10 cellular contexts compared by ENCODE assay signal in the genomic region with DNA sequence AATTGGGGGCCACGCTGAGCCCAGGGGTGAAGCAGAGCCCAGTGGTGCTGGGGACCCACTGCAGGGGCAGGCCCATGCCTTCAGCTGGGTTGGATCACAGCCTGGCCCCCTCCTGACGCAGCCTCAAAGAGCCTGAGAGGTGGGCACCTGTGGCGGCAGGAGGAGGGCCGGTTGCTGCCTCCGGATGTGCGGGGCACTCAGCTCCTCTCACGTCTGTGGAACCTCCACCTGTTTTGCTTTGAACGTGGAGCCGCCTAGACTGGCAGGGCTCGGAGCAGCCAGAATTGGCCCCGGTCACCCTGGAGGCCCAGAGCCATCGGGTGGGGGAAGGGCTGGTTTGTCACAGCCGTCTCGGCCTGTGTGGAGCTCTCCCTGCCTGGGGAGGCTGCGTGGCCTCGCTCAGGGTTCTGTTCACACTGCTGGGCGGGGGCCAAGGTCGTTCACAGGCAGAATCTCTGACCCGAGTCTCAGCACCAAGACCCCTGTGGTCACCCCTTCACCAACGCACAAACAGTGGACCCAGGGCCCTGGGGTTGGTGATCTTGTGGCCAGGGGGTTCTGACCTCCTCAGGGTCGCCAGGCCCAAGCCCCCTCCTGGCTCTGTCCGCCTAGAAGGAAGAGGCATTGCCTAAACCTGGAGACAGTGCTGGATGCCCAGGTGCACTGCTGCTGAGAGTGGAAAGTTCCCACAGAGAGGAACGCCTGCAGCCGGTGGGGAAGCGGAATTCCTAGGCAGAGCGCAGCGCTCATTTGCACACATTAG.
"Had no signal": no experiment of that assay in that cellular context is flagged by ENCODE, and none has a peak within 500 bp of the region (broad histone marks: within the 10 kb centered on the region; RNA-seq: fewer than 3 reads in every experiment).

No MANE protein-coding gene starts in this region.

- H3K9me3 ChIP-seq: esophagus squamous epithelium, neutrophil, tibial artery had no signal

- ATAC-seq: activated CD8-positive, alpha-beta T cell treated with anti-CD3 and anti-CD28 coated beads for 36 hours; stimulated activated naive CD8-positive, alpha-beta T cell treated with anti-CD3 and anti-CD28 coated beads, Interleukin-15, amount 100 ng/mL, for 72 hours had no signal

- H3K36me3 ChIP-seq: esophagus squamous epithelium, neutrophil, tibial artery had no signal

- H3K27ac ChIP-seq: esophagus squamous epithelium, neutrophil, tibial artery had no signal

- DNase-seq: activated CD8-positive, alpha-beta memory T cell treated with anti-CD3 and anti-CD28 coated beads, Interleukin-2, amount 50 U/mL, for 48 hours; activated CD8-positive, alpha-beta T cell treated with anti-CD3 and anti-CD28 coated beads for 36 hours; esophagus squamous epithelium; foreskin fibroblast; head of caudate nucleus; islet precursor cell; stimulated activated CD4-positive, alpha-beta T cell treated with anti-CD3 and anti-CD28 coated beads, Interleukin-4, amount 100 ng/mL, for 4 hours; stimulated activated naive CD8-positive, alpha-beta T cell treated with anti-CD3 and anti-CD28 coated beads, Interleukin-15, amount 100 ng/mL, for 72 hours; tibial artery had no signal

- H3K4me3 ChIP-seq: esophagus squamous epithelium, tibial artery had no signal
